ENCODE assay signal across 1 cellular context in genomic region chr3:100042577-100042981, GRCh38.
TF ChIP-seq lines count a peak whose summit lies in the region.

No MANE protein-coding gene starts in this region.

TF ChIP-seq in liver, 16 proteins besides CTCF, POLR2A, EP300 and RAD21 (continued from another document):
- TF ChIP-seq GABPA (IDR thresholded peaks at IDR 0.05 in 1 of 2, conservative IDR thresholded peaks at IDR 0.05 in 1 of 2): no peak
- TF ChIP-seq FOXA2 (IDR thresholded peaks at IDR 0.05): no peak
- no peak for TF ChIP-seq HNF4A (conservative IDR thresholded peaks at IDR 0.05)
- no peak for TF ChIP-seq HNF4G (IDR thresholded peaks at IDR 0.05)
- no peak for TF ChIP-seq ATF3 (IDR thresholded peaks at IDR 0.05)
- no peak for TF ChIP-seq FOXA1 (IDR thresholded peaks at IDR 0.05)
- TF ChIP-seq REST (IDR thresholded peaks at IDR 0.05): no peak
- TF ChIP-seq MAX (IDR thresholded peaks at IDR 0.05): no peak
